ENCODE assay signal across 1 cellular context in the genomic region with DNA sequence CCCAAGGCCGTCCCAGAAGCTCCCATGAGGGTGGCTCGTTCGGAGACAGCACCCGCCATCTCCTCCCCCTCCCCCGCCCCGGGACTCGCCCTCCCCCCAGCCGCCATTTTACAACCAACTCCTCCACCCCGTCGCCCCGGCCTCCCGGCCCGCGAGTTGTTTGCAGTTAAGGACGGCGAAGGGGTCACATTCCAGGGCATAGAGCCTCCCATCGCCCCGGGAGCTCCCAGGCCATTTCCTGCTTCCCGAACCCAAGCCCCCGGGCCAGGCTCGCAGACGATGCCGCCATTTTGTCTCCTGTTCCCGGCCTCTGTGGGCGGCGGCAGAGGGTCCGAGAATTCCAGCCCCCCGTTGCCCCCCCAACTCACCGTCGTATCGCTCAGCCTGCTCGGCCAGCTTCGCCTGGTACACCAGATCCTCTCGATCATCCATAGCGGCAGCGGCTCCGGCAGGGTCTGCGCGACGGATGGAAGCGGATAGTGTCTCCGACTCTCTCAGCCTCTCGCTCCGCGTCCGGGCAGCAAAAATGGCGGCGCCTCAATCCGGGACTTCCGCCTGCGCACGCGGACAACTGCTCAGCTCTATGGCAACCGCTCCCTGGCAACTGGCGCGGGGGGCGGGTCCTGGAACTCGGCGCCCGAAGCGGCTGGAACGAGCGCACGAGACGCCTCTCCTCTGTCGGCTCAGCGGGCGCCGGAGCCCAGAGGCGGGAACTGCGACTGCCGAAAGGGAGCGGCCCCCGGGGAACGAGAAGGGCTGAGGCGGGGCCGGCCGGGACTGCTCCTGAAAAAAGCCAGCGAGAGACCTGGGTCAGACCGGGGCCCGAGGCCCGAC.
TF ChIP-seq lines count a peak whose summit lies in the region.

Gene YWHAE (minus strand): TSS at position 544 of the 834 bp plus-strand sequence. CDS start 112 bp downstream, at position 432.

TF ChIP-seq in neural cell, 6 proteins besides CTCF, POLR2A, EP300 and RAD21 (continued from another document):
- TF ChIP-seq, protein P1, sequence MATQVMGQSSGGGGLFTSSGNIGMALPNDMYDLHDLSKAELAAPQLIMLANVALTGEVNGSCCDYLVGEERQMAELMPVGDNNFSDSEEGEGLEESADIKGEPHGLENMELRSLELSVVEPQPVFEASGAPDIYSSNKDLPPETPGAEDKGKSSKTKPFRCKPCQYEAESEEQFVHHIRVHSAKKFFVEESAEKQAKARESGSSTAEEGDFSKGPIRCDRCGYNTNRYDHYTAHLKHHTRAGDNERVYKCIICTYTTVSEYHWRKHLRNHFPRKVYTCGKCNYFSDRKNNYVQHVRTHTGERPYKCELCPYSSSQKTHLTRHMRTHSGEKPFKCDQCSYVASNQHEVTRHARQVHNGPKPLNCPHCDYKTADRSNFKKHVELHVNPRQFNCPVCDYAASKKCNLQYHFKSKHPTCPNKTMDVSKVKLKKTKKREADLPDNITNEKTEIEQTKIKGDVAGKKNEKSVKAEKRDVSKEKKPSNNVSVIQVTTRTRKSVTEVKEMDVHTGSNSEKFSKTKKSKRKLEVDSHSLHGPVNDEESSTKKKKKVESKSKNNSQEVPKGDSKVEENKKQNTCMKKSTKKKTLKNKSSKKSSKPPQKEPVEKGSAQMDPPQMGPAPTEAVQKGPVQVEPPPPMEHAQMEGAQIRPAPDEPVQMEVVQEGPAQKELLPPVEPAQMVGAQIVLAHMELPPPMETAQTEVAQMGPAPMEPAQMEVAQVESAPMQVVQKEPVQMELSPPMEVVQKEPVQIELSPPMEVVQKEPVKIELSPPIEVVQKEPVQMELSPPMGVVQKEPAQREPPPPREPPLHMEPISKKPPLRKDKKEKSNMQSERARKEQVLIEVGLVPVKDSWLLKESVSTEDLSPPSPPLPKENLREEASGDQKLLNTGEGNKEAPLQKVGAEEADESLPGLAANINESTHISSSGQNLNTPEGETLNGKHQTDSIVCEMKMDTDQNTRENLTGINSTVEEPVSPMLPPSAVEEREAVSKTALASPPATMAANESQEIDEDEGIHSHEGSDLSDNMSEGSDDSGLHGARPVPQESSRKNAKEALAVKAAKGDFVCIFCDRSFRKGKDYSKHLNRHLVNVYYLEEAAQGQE (IDR thresholded peaks at IDR 0.05; ENCODE audit: borderline replicate concordance), result peak; percentile 98
- peak; percentile 99 for TF ChIP-seq POLR2AphosphoS5 (IDR thresholded peaks at IDR 0.05)
